25 cellular contexts compared by ENCODE assay signal in genomic region chr15:63354771-63355650, GRCh38. TPM values are rescaled to one million over a fixed set of nuclear protein-coding genes. Genes with fewer than 3 reads are reported as not detected.
DNase-seq lines count a peak whose midpoint lies in the region; ATAC-seq, FAIRE-seq and TF ChIP-seq lines count a peak whose summit lies in the region.
"Had no signal": no experiment of that assay in that cellular context is flagged by ENCODE, and none has a peak within 500 bp of the region (broad histone marks: within the 10 kb centered on the region; RNA-seq: fewer than 3 reads in every experiment).

No MANE protein-coding gene starts in this region.

- H2AFZ ChIP-seq in GM23338, result no peak overlapping the region

- no peaks in the 10 kb centered on the region for H3K79me2 ChIP-seq in GM23338 (replicated peaks; ENCODE audit: insufficient read depth)

- no peak overlapping the region for H3K4me2 ChIP-seq in GM23338

- ATAC-seq in GM23338, result no peak
- no peak for ATAC-seq in HG02852 (IDR thresholded peaks at IDR 0.05; ENCODE audit: unreplicated experiment)
- ATAC-seq: activated naive CD8-positive, alpha-beta T cell treated with anti-CD3 and anti-CD28 coated beads, Interleukin-2, amount 50 U/mL, for 24 hours; lower lobe of right lung; SK-N-SH treated with all-trans-retinoic acid at 6 μM for 48 hours; WTC11 had no signal

- DNase-seq in GM23338 (ENCODE audit: low spot score), result no peak
- DNase-seq in Peyer's patch, result peak in 2 of 3 donors; percentile 67 to 70
- DNase-seq in kidney, result no peak
- peak; percentile 49 for DNase-seq in small intestine
- no peak for DNase-seq in DMS79 treated with DMSO at 0.1 percent for 48 hours (lab: John Stamatoyannopoulos, UW)
- no peak for DNase-seq in GM03348 (ENCODE audit: low spot score)
- DNase-seq: activated CD8-positive, alpha-beta memory T cell treated with anti-CD3 and anti-CD28 coated beads, Interleukin-2, amount 50 U/mL, for 4 hours; activated effector memory CD4-positive, alpha-beta T cell treated with anti-CD3 and anti-CD28 coated beads, Interleukin-2, amount 50 U/mL, for 16 hours; activated naive CD8-positive, alpha-beta T cell treated with anti-CD3 and anti-CD28 coated beads, Interleukin-2, amount 50 U/mL, for 24 hours; COR-L47; hippocampal formation; lower lobe of right lung; NCI-H1092; NCI-H1930; nucleus accumbens; stimulated activated CD4-positive, alpha-beta T cell treated with anti-CD3 and anti-CD28 coated beads, Interleukin-4, amount 100 ng/mL, for 24 hours had no signal

- peak overlapping the region; percentile 31; the same call in 1 of the 2 replicates for H3K27ac Mint-ChIP-seq in GM23338
- H3K27ac Mint-ChIP-seq: activated naive CD8-positive, alpha-beta T cell treated with anti-CD3 and anti-CD28 coated beads, Interleukin-2, amount 50 U/mL, for 24 hours; stimulated activated naive CD8-positive, alpha-beta T cell treated with anti-CD3 and anti-CD28 coated beads, Interleukin-15, Interleukin-2, amounts not matched to agents 100 ng/mL and 50 ng/mL, for 24 hours; T-helper 2 cell treated with Interferon-gamma antibody and Interleukin-4, amounts not matched to agents 5 μg/mL and 100 μg/mL, for 36 hours had no signal

- H3K9me2 ChIP-seq in GM23338 (ENCODE audit: insufficient read depth), result no peaks in the 10 kb centered on the region

- no peaks in the 10 kb centered on the region for H4K20me1 ChIP-seq in GM23338 (replicated peaks; ENCODE audit: insufficient read depth)

- H3K4me3 Mint-ChIP-seq in GM23338, result no peak overlapping the region; the same call in 2 of the 3 replicates
- H3K4me3 Mint-ChIP-seq: activated naive CD8-positive, alpha-beta T cell treated with anti-CD3 and anti-CD28 coated beads, Interleukin-2, amount 50 U/mL, for 24 hours; stimulated activated naive CD8-positive, alpha-beta T cell treated with anti-CD3 and anti-CD28 coated beads, Interleukin-15, Interleukin-2, amounts not matched to agents 100 ng/mL and 50 ng/mL, for 24 hours; T-helper 2 cell treated with Interferon-gamma antibody and Interleukin-4, amounts not matched to agents 5 μg/mL and 100 μg/mL, for 36 hours; WTC11 had no signal

- H3K27me3 ChIP-seq in GM23338 (ENCODE audit: insufficient read depth) (no peaks in the 10 kb centered on the region), Peyer's patch (no peaks in the 10 kb centered on the region), small intestine (ENCODE audit: control insufficient read depth in 2 of 2, insufficient read depth in 2 of 2, low read length in 2 of 2) (no peaks in the 10 kb centered on the region)
- H3K27me3 ChIP-seq: esophagus muscularis mucosa, tibial nerve had no signal

- no peak for FAIRE-seq in kidney (lab: Jason Lieb, UNC)
- no peak for FAIRE-seq in small intestine (lab: Jason Lieb, UNC)
- FAIRE-seq: frontal cortex had no signal

- 45 to 66% (median 56%) methylated on average over 22 of the region's 22 CpGs for WGBS in small intestine, 3 donors

- peaks cover 7% of the 10 kb centered on the region for H3K4me1 Mint-ChIP-seq in GM23338
- H3K4me1 Mint-ChIP-seq: activated naive CD8-positive, alpha-beta T cell treated with anti-CD3 and anti-CD28 coated beads, Interleukin-2, amount 50 U/mL, for 24 hours had no signal

- no peaks in the 10 kb centered on the region for H3K4me1 ChIP-seq in GM23338 (ENCODE audit: insufficient read depth)
- peaks cover 0 to 58% (median 0%) of the 10 kb centered on the region in 4 donors for H3K4me1 ChIP-seq in Peyer's patch
- H3K4me1 ChIP-seq in kidney (ENCODE audit: control insufficient read depth in 1 of 2, insufficient read depth in 1 of 2, low read depth in 1 of 2, low read length in 2 of 2), result peaks cover 19 to 27% of the 10 kb centered on the region in 2 donors
- no peaks in the 10 kb centered on the region for H3K4me1 ChIP-seq in small intestine (ENCODE audit: control insufficient read depth in 2 of 2, insufficient read depth in 1 of 2, low read depth in 1 of 2, low read length in 1 of 2)
- H3K4me1 ChIP-seq: lower lobe of right lung had no signal

- no peak overlapping the region for H3K4me3 ChIP-seq in GM23338
- no peak overlapping the region for H3K4me3 ChIP-seq in Peyer's patch
- no peak overlapping the region for H3K4me3 ChIP-seq in kidney (ENCODE audit: low read length in 2 of 2)
- no peak overlapping the region for H3K4me3 ChIP-seq in small intestine (ENCODE audit: low read depth in 1 of 2, low read length in 2 of 2)
- H3K4me3 ChIP-seq: coronary artery, esophagus muscularis mucosa, lower lobe of right lung, tibial nerve had no signal

- TF ChIP-seq CTCF in GM23338 (conservative IDR thresholded peaks at IDR 0.05; ENCODE audit: low read depth in 2 of 2) (no peak), Peyer's patch (IDR thresholded peaks at IDR 0.05) (no peak), kidney (IDR thresholded peaks at IDR 0.05; ENCODE audit: borderline replicate concordance, extremely low read depth, insufficient read depth) (no peak)

- H3K9me3 ChIP-seq in Peyer's patch (no peaks in the 10 kb centered on the region), kidney (ENCODE audit: control insufficient read depth in 1 of 2, low read length in 2 of 2) (no peaks in the 10 kb centered on the region), small intestine (ENCODE audit: control insufficient read depth, low read depth) (no peaks in the 10 kb centered on the region)
- H3K9me3 ChIP-seq: esophagus muscularis mucosa, lower lobe of right lung, tibial nerve had no signal

- peaks cover 2% of the 10 kb centered on the region for H3K27me3 Mint-ChIP-seq in GM23338 (ENCODE audit: insufficient read depth, low read depth, poor library complexity)

- no peaks in the 10 kb centered on the region for H3K9me3 Mint-ChIP-seq in GM23338
- H3K9me3 Mint-ChIP-seq: activated naive CD8-positive, alpha-beta T cell treated with anti-CD3 and anti-CD28 coated beads, Interleukin-2, amount 50 U/mL, for 24 hours; stimulated activated naive CD8-positive, alpha-beta T cell treated with anti-CD3 and anti-CD28 coated beads, Interleukin-15, Interleukin-2, amounts not matched to agents 100 ng/mL and 50 ng/mL, for 24 hours; T-helper 2 cell treated with Interferon-gamma antibody and Interleukin-4, amounts not matched to agents 5 μg/mL and 100 μg/mL, for 36 hours had no signal

- TF ChIP-seq POLR2A in Peyer's patch (IDR thresholded peaks at IDR 0.05), result no peak

- no peak overlapping the region for H3K27ac ChIP-seq in GM23338 (ENCODE audit: low read depth)
- peak overlapping the region in 3 of 4 donors; percentile 49 to 82 (median 78) for H3K27ac ChIP-seq in Peyer's patch
- peak overlapping the region; percentile 60 to 73 for H3K27ac ChIP-seq in kidney (ENCODE audit: low read depth in 2 of 2, low read length in 2 of 2)
- H3K27ac ChIP-seq in small intestine (ENCODE audit: low read depth in 1 of 2, low read length in 1 of 2), result peak overlapping the region in 1 of 2 donors; percentile 60
- H3K27ac ChIP-seq: coronary artery, esophagus muscularis mucosa, lower lobe of right lung had no signal

- H3K9ac ChIP-seq in kidney (ENCODE audit: low read length in 2 of 2), result peak overlapping the region in 1 of 2 donors; percentile 56

- H3F3A ChIP-seq in GM23338 (replicated peaks; ENCODE audit: low read depth), result no peaks in the 10 kb centered on the region

- no peaks in the 10 kb centered on the region for H3K36me3 Mint-ChIP-seq in GM23338 (ENCODE audit: low read depth)
- H3K36me3 Mint-ChIP-seq: WTC11 had no signal

- no peaks in the 10 kb centered on the region for H3K36me3 ChIP-seq in GM23338 (ENCODE audit: insufficient read depth)
- no peaks in the 10 kb centered on the region for H3K36me3 ChIP-seq in Peyer's patch
- H3K36me3 ChIP-seq in kidney (ENCODE audit: control insufficient read depth in 1 of 2, insufficient read depth in 2 of 2, low read length in 2 of 2), result peaks cover 0 to 3% of the 10 kb centered on the region in 2 donors
- H3K36me3 ChIP-seq in small intestine (ENCODE audit: control insufficient read depth in 2 of 2, insufficient read depth in 2 of 2, low read length in 2 of 2), result no peaks in the 10 kb centered on the region
- H3K36me3 ChIP-seq: esophagus muscularis mucosa, lower lobe of right lung, tibial nerve had no signal

- intact Hi-C loops in kidney (cut with DNase I), result no loop called here

TF ChIP-seq in GM23338, 12 proteins besides CTCF, POLR2A, EP300 and RAD21 (continues in another document):
- TF ChIP-seq ETS1 (IDR thresholded peaks at IDR 0.05), result no peak

RNA-seq across cellular contexts. Expression of gene CA12, which starts 26.6 kb away (rescaled TPM):
- 2.9 and 5.2 TPM in 2 replicates for total RNA-seq in GM23338 (2014; rRNA removed; shearing (Covaris generic))
- polyA plus RNA-seq in GM23338 (2016; fragmentation: Nextera tagmentation; extraction: Ambion mirVana), result 2.7 and 2.9 TPM in 2 replicates
- total RNA-seq in Peyer's patch, result 10 to 100 TPM; 22.1 to 79.6 (median 37.0) TPM
- 237 TPM for total RNA-seq in kidney
- 242 TPM for polyA plus RNA-seq in kidney (ENCODE audit: insufficient read depth, low read depth, low replicate concordance)
- polyA plus RNA-seq in small intestine, result 1 to 10 TPM in 1 of 3 donors, under 1 TPM in 1, not detected in 1; 0.27 to 1.8 TPM

Comparison
In these comparisons a context has a peak if more than half of its experiments do, and no peak if none do; other contexts are left out.
1. DNase-seq: peak in Peyer's patch (2 of 3) and small intestine (single experiment); none in GM23338 (single experiment), kidney (single experiment), DMS79 treated with DMSO at 0.1 percent for 48 hours (single experiment) and GM03348 (single experiment).